18 cellular contexts compared by ENCODE assay signal in genomic region chr5:180166168-180166567, GRCh38. TPM values are rescaled to one million over a fixed set of nuclear protein-coding genes. Genes with fewer than 3 reads are reported as not detected.
DNase-seq lines count a peak whose midpoint lies in the region; ATAC-seq and TF ChIP-seq lines count a peak whose summit lies in the region.
"Had no signal": no experiment of that assay in that cellular context is flagged by ENCODE, and none has a peak within 500 bp of the region (broad histone marks: within the 10 kb centered on the region; RNA-seq: fewer than 3 reads in every experiment).

No MANE protein-coding gene starts in this region.

- H3K4me1 Mint-ChIP-seq in neural crest cell: peaks cover 24% of the 10 kb centered on the region
- H3K4me1 Mint-ChIP-seq: B cell; CD4-positive, alpha-beta memory T cell had no signal

- intact Hi-C loops in Right ventricle myocardium inferior (cut with DNase I) (no loop called here), dorsolateral prefrontal cortex (cut with DNase I) (loop anchor here in 1 of 2 donors (10.0 kb wide), 1 partner anchor 129 kb away; the partner anchor contains the start of gene MAPK9)

- peaks cover 3% of the 10 kb centered on the region for H3K9me3 Mint-ChIP-seq in neural crest cell

- ATAC-seq in Right ventricle myocardium inferior: peak; percentile 61
- ATAC-seq: SK-N-SH treated with all-trans-retinoic acid at 6 μM for 48 hours had no signal

- H3K9me3 ChIP-seq in right atrium auricular region: no peaks in the 10 kb centered on the region
- H3K9me3 ChIP-seq: Peyer's patch had no signal

- H3K27me3 Mint-ChIP-seq in neural crest cell (ENCODE audit: low read depth): no peaks in the 10 kb centered on the region

- no peaks in the 10 kb centered on the region for H3K4me1 ChIP-seq in right atrium auricular region
- H3K4me1 ChIP-seq: Peyer's patch had no signal

- H3K36me3 Mint-ChIP-seq in neural crest cell (ENCODE audit: low read depth): no peaks in the 10 kb centered on the region
- H3K36me3 Mint-ChIP-seq: CD4-positive, alpha-beta memory T cell had no signal

- H3K36me3 ChIP-seq in right atrium auricular region: no peaks in the 10 kb centered on the region
- H3K36me3 ChIP-seq: Peyer's patch had no signal

- H3K27me3 ChIP-seq in right atrium auricular region (no peaks in the 10 kb centered on the region), dorsolateral prefrontal cortex (no peaks in the 10 kb centered on the region)
- H3K27me3 ChIP-seq: Peyer's patch had no signal

- no peak for DNase-seq in Right ventricle myocardium inferior (ENCODE audit: missing footprints)
- no peak for DNase-seq in right atrium auricular region (ENCODE audit: low spot score)
- DNase-seq in NOMO-1 (lab: John Stamatoyannopoulos, UW; ENCODE audit: unreplicated experiment in 2 of 2): peak; percentile 32 to 78
- peak; percentile 9 for DNase-seq in SKM-1 (lab: John Stamatoyannopoulos, UW; ENCODE audit: unreplicated experiment)
- DNase-seq in neural crest cell (ENCODE audit: low read depth, low spot score): no peak
- DNase-seq in dorsolateral prefrontal cortex: no peak
- DNase-seq in activated CD4-positive, alpha-beta T cell treated with anti-CD3 and anti-CD28 coated beads for 48 hours: no peak
- DNase-seq in T-helper 2 cell: no peak
- DNase-seq: Calu3; CD4-positive, alpha-beta memory T cell; NCI-H1417; NCI-H187; NCI-H345; NCI-H524 treated with DMSO at 0.1 percent for 48 hours; Peyer's patch had no signal

- H3K27ac ChIP-seq in right atrium auricular region: no peak overlapping the region
- H3K27ac ChIP-seq in dorsolateral prefrontal cortex: peak overlapping the region in 8 of 59 donors; percentile 5 to 49 (median 28)
- H3K27ac ChIP-seq: 22Rv1, Peyer's patch had no signal

- TF ChIP-seq CTCF in right atrium auricular region (IDR thresholded peaks at IDR 0.05) (no peak), neural crest cell (conservative IDR thresholded peaks at IDR 0.05) (no peak), dorsolateral prefrontal cortex (IDR thresholded peaks at IDR 0.05 in 54 of 56, conservative IDR thresholded peaks at IDR 0.05 in 2 of 56; ENCODE audit: low read depth in 1 of 56, partially characterized antibody in 56 of 56) (no peak)

- H3K4me3 ChIP-seq in right atrium auricular region (no peak overlapping the region), dorsolateral prefrontal cortex (no peak overlapping the region)
- H3K4me3 ChIP-seq: Peyer's patch had no signal

- no peak overlapping the region for H3K4me3 Mint-ChIP-seq in neural crest cell
- H3K4me3 Mint-ChIP-seq: B cell; CD4-positive, alpha-beta memory T cell had no signal

- H3K27ac Mint-ChIP-seq in neural crest cell (ENCODE audit: unreplicated experiment): peak overlapping the region; percentile 1
- H3K27ac Mint-ChIP-seq: B cell; CD4-positive, alpha-beta memory T cell had no signal

RNA-seq across cellular contexts. Expression of gene RASGEF1C, which starts 42.8 kb away (rescaled TPM):
- total RNA-seq in Right ventricle myocardium inferior (0.49 TPM), right atrium auricular region (under 1 TPM; 0.55 to 0.67 TPM), neural crest cell (1.7 and 2.0 TPM in 2 replicates), dorsolateral prefrontal cortex (10 to 100 TPM in 84 of 120 experiments, 1 to 10 TPM in 36; 6.8 to 16.9 (median 11.4) TPM)
- total RNA-seq: B cell; Calu3; CD4-positive, alpha-beta memory T cell had no signal

Comparison
In these comparisons a context has a peak if more than half of its experiments do, and no peak if none do; other contexts are left out.
1. DNase-seq: peak in NOMO-1 (2 of 2) and SKM-1 (single experiment); none in Right ventricle myocardium inferior (single experiment), right atrium auricular region (single experiment), neural crest cell (single experiment), dorsolateral prefrontal cortex (0 of 10), activated CD4-positive, alpha-beta T cell treated with anti-CD3 and anti-CD28 coated beads for 48 hours (single experiment) and T-helper 2 cell (0 of 5).